Comparison of ENCODE assay signal across 1 cellular context in the genomic region with DNA sequence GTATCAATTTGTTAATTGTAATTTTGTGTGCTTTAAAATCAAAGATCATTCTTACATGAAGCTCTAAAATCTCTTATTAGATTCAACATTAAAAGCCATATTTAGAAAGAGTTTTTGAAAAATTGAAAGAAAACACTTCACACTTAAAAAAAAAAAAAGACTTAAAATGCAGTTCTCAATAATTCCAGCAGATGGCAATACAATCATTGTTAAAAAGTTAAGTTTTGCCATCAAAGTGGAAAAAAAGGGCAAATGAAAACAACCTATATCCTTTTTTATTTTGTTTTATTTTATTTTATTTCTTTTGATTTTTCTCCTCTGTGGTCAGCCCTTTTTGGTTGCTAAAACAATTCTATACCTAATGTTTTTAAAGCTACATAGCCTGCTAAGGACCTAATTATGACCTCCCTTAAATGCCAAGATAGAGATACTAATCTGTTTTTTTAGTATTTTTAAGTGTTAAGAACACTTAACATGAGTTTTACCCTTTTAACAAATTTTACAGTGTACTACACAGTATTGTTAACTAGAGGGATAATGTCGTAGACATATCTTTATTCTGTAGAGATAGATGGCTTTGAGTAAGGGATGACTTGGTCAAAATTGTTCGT.
TF ChIP-seq lines count a peak whose summit lies in the region.

No MANE protein-coding gene starts in this region.

TF ChIP-seq in K562, 482 proteins besides CTCF, POLR2A, EP300 and RAD21 (continued from another document):
- TF ChIP-seq, protein P1, sequence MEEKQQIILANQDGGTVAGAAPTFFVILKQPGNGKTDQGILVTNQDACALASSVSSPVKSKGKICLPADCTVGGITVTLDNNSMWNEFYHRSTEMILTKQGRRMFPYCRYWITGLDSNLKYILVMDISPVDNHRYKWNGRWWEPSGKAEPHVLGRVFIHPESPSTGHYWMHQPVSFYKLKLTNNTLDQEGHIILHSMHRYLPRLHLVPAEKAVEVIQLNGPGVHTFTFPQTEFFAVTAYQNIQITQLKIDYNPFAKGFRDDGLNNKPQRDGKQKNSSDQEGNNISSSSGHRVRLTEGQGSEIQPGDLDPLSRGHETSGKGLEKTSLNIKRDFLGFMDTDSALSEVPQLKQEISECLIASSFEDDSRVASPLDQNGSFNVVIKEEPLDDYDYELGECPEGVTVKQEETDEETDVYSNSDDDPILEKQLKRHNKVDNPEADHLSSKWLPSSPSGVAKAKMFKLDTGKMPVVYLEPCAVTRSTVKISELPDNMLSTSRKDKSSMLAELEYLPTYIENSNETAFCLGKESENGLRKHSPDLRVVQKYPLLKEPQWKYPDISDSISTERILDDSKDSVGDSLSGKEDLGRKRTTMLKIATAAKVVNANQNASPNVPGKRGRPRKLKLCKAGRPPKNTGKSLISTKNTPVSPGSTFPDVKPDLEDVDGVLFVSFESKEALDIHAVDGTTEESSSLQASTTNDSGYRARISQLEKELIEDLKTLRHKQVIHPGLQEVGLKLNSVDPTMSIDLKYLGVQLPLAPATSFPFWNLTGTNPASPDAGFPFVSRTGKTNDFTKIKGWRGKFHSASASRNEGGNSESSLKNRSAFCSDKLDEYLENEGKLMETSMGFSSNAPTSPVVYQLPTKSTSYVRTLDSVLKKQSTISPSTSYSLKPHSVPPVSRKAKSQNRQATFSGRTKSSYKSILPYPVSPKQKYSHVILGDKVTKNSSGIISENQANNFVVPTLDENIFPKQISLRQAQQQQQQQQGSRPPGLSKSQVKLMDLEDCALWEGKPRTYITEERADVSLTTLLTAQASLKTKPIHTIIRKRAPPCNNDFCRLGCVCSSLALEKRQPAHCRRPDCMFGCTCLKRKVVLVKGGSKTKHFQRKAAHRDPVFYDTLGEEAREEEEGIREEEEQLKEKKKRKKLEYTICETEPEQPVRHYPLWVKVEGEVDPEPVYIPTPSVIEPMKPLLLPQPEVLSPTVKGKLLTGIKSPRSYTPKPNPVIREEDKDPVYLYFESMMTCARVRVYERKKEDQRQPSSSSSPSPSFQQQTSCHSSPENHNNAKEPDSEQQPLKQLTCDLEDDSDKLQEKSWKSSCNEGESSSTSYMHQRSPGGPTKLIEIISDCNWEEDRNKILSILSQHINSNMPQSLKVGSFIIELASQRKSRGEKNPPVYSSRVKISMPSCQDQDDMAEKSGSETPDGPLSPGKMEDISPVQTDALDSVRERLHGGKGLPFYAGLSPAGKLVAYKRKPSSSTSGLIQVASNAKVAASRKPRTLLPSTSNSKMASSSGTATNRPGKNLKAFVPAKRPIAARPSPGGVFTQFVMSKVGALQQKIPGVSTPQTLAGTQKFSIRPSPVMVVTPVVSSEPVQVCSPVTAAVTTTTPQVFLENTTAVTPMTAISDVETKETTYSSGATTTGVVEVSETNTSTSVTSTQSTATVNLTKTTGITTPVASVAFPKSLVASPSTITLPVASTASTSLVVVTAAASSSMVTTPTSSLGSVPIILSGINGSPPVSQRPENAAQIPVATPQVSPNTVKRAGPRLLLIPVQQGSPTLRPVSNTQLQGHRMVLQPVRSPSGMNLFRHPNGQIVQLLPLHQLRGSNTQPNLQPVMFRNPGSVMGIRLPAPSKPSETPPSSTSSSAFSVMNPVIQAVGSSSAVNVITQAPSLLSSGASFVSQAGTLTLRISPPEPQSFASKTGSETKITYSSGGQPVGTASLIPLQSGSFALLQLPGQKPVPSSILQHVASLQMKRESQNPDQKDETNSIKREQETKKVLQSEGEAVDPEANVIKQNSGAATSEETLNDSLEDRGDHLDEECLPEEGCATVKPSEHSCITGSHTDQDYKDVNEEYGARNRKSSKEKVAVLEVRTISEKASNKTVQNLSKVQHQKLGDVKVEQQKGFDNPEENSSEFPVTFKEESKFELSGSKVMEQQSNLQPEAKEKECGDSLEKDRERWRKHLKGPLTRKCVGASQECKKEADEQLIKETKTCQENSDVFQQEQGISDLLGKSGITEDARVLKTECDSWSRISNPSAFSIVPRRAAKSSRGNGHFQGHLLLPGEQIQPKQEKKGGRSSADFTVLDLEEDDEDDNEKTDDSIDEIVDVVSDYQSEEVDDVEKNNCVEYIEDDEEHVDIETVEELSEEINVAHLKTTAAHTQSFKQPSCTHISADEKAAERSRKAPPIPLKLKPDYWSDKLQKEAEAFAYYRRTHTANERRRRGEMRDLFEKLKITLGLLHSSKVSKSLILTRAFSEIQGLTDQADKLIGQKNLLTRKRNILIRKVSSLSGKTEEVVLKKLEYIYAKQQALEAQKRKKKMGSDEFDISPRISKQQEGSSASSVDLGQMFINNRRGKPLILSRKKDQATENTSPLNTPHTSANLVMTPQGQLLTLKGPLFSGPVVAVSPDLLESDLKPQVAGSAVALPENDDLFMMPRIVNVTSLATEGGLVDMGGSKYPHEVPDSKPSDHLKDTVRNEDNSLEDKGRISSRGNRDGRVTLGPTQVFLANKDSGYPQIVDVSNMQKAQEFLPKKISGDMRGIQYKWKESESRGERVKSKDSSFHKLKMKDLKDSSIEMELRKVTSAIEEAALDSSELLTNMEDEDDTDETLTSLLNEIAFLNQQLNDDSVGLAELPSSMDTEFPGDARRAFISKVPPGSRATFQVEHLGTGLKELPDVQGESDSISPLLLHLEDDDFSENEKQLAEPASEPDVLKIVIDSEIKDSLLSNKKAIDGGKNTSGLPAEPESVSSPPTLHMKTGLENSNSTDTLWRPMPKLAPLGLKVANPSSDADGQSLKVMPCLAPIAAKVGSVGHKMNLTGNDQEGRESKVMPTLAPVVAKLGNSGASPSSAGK (IDR thresholded peaks at IDR 0.05), result peak; percentile 16; the same call in 1 of the 2 replicates
- TF ChIP-seq CHD1 (IDR thresholded peaks at IDR 0.05; ENCODE audit: low read length), result no peak
